In the genomic region with DNA sequence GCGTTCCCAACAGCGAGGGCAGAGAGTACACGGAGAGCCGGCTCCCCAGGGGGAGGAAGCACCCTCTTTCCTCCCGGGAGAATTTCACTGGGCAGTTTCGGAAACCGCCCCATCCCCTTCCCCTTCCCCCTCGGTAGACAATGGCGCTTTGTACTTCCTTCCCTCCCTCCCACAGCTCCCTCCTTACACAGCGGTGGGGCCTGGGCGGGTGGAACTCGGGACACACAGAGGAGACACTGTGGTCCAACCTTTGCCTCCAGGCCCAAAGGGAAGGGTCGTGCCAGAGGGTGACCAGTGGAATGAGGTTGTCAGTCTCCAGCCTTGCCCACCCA, we compare ENCODE assay signal across 8 cellular contexts. TPM values are rescaled to one million over a fixed set of nuclear protein-coding genes. Genes with fewer than 3 reads are reported as not detected.
DNase-seq lines count a peak whose midpoint lies in the region; ATAC-seq and TF ChIP-seq lines count a peak whose summit lies in the region.

No MANE protein-coding gene starts in this region.

- H3K4me1 ChIP-seq in breast epithelium (peaks cover 0 to 29% of the 10 kb centered on the region in 2 donors), left lung (peaks cover 15 to 53% of the 10 kb centered on the region in 2 donors), thoracic aorta (ENCODE audit: control insufficient read depth in 1 of 2, low read depth in 2 of 2) (peaks cover 23 to 68% of the 10 kb centered on the region in 2 donors)

- H3K27me3 Mint-ChIP-seq in activated T-cell treated with anti-CD3 and anti-CD28 coated beads, Interleukin-2, amount 50 U/mL, for 72 hours (ENCODE audit: low read depth), result no peaks in the 10 kb centered on the region

- ATAC-seq in activated T-cell treated with anti-CD3 and anti-CD28 coated beads, Interleukin-2, amount 50 U/mL, for 72 hours (replicated peaks in 1 of 2), result no peak
- ATAC-seq in left lung (no peak), thoracic aorta (ENCODE audit: insufficient number of reproducible peaks, low FRiP score, low read depth) (no peak), GM19467 (IDR thresholded peaks at IDR 0.05; ENCODE audit: unreplicated experiment) (no peak)

- no peaks in the 10 kb centered on the region for H3K36me3 Mint-ChIP-seq in activated T-cell treated with anti-CD3 and anti-CD28 coated beads, Interleukin-2, amount 50 U/mL, for 72 hours (ENCODE audit: insufficient read depth in 2 of 2)

- H3K4me3 Mint-ChIP-seq in activated T-cell treated with anti-CD3 and anti-CD28 coated beads, Interleukin-2, amount 50 U/mL, for 72 hours, result peak overlapping the region; percentile 89 to 96

- H3K36me3 ChIP-seq in breast epithelium, result peaks cover 4% of the 10 kb centered on the region
- peaks cover 0 to 33% of the 10 kb centered on the region in 2 donors for H3K36me3 ChIP-seq in left lung
- H3K36me3 ChIP-seq in thoracic aorta, result peaks cover 38% of the 10 kb centered on the region

- no peaks in the 10 kb centered on the region for H3K9me3 Mint-ChIP-seq in activated T-cell treated with anti-CD3 and anti-CD28 coated beads, Interleukin-2, amount 50 U/mL, for 72 hours

- TF ChIP-seq POLR2A in breast epithelium (IDR thresholded peaks at IDR 0.05), result no peak

- H3K9me3 ChIP-seq in breast epithelium (no peaks in the 10 kb centered on the region), left lung (no peaks in the 10 kb centered on the region), thoracic aorta (no peaks in the 10 kb centered on the region)

- peak overlapping the region; percentile 86 for H3K27ac Mint-ChIP-seq in activated T-cell treated with anti-CD3 and anti-CD28 coated beads, Interleukin-2, amount 50 U/mL, for 72 hours

- peaks cover 33% of the 10 kb centered on the region for H3K4me1 Mint-ChIP-seq in activated T-cell treated with anti-CD3 and anti-CD28 coated beads, Interleukin-2, amount 50 U/mL, for 72 hours (ENCODE audit: low read depth)

- H3K4me3 ChIP-seq in breast epithelium, result peak overlapping the region; percentile 58 to 85 (median 69)
- peak overlapping the region; percentile 70 to 77 for H3K4me3 ChIP-seq in left lung
- H3K4me3 ChIP-seq in thoracic aorta, result peak overlapping the region; percentile 76

- H3K27me3 ChIP-seq in breast epithelium (no peaks in the 10 kb centered on the region), left lung (no peaks in the 10 kb centered on the region), thoracic aorta (replicated peaks; ENCODE audit: insufficient read depth) (no peaks in the 10 kb centered on the region)

- intact Hi-C loops in breast epithelium (cut with DNase I; ENCODE audit: low total_unique reads) (loop anchor here (2.0 kb wide), 1 partner anchor 139 kb away; no protein-coding TSS in a partner anchor), left lung (cut with DNase I) (loop anchor here (5.0 to 10.0 kb wide), 3 partner anchors 138 to 321 kb away; no protein-coding TSS in a partner anchor)

- no peak for DNase-seq in activated T-cell treated with anti-CD3 and anti-CD28 coated beads, Interleukin-2, amount 50 U/mL, for 72 hours
- DNase-seq in activated T-cell treated with anti-CD3 and anti-CD28 coated beads for 4 hours, result no peak
- DNase-seq in breast epithelium (ENCODE audit: low spot score in 2 of 2), result peak in 1 of 2 donors; percentile 79
- no peak for DNase-seq in left lung
- no peak for DNase-seq in thoracic aorta (ENCODE audit: low spot score)
- DNase-seq in activated CD4-positive, CD25-positive, alpha-beta regulatory T cell (lab: John Stamatoyannopoulos, UW), result no peak
- DNase-seq in LoVo (ENCODE audit: low spot score), result no peak

- H3K27ac ChIP-seq in breast epithelium (peak overlapping the region; percentile 94 to 97), left lung (peak overlapping the region; percentile 90 to 95), thoracic aorta (peak overlapping the region; percentile 88 to 92)

- no peak for TF ChIP-seq CTCF in breast epithelium (IDR thresholded peaks at IDR 0.05)
- peak; percentile 6 to 15 for TF ChIP-seq CTCF in left lung (IDR thresholded peaks at IDR 0.05)
- no peak for TF ChIP-seq CTCF in thoracic aorta (IDR thresholded peaks at IDR 0.05)

RNA-seq across cellular contexts. Expression of a gene that starts 4.3 kb away (rescaled TPM):
- total RNA-seq in activated T-cell treated with anti-CD3 and anti-CD28 coated beads, Interleukin-2, amount 50 U/mL, for 72 hours, result 10 to 100 TPM; 33.1 to 40.2 TPM
- total RNA-seq in breast epithelium (10 to 100 TPM; 13.9 to 54.1 (median 41.6) TPM), left lung (10 to 100 TPM; 86.4 to 99.7 TPM), thoracic aorta (100 to 1,000 TPM; 632 to 946 TPM)

RNA-seq across cellular contexts. Expression of a gene that starts 21.9 kb away (rescaled TPM):
- 10 to 100 TPM in 1 of 2 donors, 1 to 10 TPM in 1; 6.8 to 13.5 TPM for total RNA-seq in activated T-cell treated with anti-CD3 and anti-CD28 coated beads, Interleukin-2, amount 50 U/mL, for 72 hours
- 100 to 1,000 TPM; 297 to 485 (median 411) TPM for total RNA-seq in breast epithelium
- total RNA-seq in left lung, result 100 to 1,000 TPM in 1 of 2 donors, 10 to 100 TPM in 1; 80.0 to 115 TPM
- 1,000 to 10,000 TPM in 1 of 2 donors, 100 to 1,000 TPM in 1; 453 to 1,695 TPM for total RNA-seq in thoracic aorta

RNA-seq across cellular contexts. Expression of a gene that starts 37.3 kb away (rescaled TPM):
- under 1 TPM; 0.29 to 0.37 TPM for total RNA-seq in activated T-cell treated with anti-CD3 and anti-CD28 coated beads, Interleukin-2, amount 50 U/mL, for 72 hours
- total RNA-seq in breast epithelium, result 10 to 100 TPM in 1 of 3 donors, 1 to 10 TPM in 1, not detected in 1; 7.5 to 15.2 TPM
- total RNA-seq in left lung, result 1 to 10 TPM; 3.8 to 4.0 TPM
- 1 to 10 TPM; 2.3 to 4.1 TPM for total RNA-seq in thoracic aorta

RNA-seq across cellular contexts. Expression of a gene that starts 54.8 kb away (rescaled TPM):
- total RNA-seq in activated T-cell treated with anti-CD3 and anti-CD28 coated beads, Interleukin-2, amount 50 U/mL, for 72 hours, result not detected
- total RNA-seq in breast epithelium (not detected), left lung (1 to 10 TPM; 4.3 to 9.9 TPM), thoracic aorta (not detected)

Comparison
In these comparisons a context has a peak if more than half of its experiments do, and no peak if none do; other contexts are left out.
1. CTCF ChIP-seq: peak in left lung (2 of 2); none in breast epithelium (0 of 3) and thoracic aorta (single experiment).
2. RNA of a gene that starts 4.3 kb away (total RNA-seq): 632 to 946 TPM in thoracic aorta; 86.4 to 99.7 TPM in left lung, 13.9 to 54.1 TPM in breast epithelium and 33.1 to 40.2 TPM in activated T-cell treated with anti-CD3 and anti-CD28 coated beads, Interleukin-2, amount 50 U/mL, for 72 hours; every median in the first group is over 4 times any median in the second.
3. RNA of a gene that starts 21.9 kb away (total RNA-seq): 453 to 1,695 TPM in thoracic aorta, 297 to 485 TPM in breast epithelium and 80.0 to 115 TPM in left lung; 6.8 to 13.5 TPM in activated T-cell treated with anti-CD3 and anti-CD28 coated beads, Interleukin-2, amount 50 U/mL, for 72 hours; every median in the first group is over 4 times any median in the second.
4. Peak in every context shown above with its lines, with median percentiles within 50 percentile points of each other: H3K27ac ChIP-seq and H3K4me3 ChIP-seq.